In the genomic region with DNA sequence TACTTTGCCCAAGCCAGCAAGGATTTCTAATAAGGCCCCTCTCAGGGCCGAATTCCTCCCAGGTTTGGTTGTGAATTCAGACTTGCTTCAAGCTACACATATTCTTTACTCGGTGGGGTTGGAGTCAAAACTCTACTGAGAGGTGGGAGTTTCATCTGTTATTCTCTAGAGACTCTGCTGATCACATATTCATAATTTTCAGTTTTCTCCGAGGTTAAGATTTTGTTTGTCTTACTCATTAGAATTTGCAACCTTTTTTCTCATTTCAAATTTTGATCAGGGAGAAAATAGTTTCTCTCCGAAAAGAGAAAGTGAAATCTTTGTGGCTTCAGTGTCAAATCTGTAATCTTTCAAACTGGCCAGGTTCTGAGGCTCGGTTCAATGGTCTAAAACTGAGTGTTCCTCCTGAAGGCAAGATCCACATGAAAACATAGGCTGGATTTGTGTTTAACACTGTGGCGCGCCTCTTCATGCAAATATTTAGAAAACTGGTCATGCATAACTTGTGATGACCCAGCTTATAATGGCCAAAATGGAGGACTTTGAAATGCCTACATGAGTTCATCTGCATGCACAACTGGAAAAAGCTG, we compare ENCODE assay signal across 13 cellular contexts. TPM values are rescaled to one million over a fixed set of nuclear protein-coding genes. Genes with fewer than 3 reads are reported as not detected.
DNase-seq lines count a peak whose midpoint lies in the region; ATAC-seq and TF ChIP-seq lines count a peak whose summit lies in the region.
"Had no signal": no experiment of that assay in that cellular context is flagged by ENCODE, and none has a peak within 500 bp of the region (broad histone marks: within the 10 kb centered on the region; RNA-seq: fewer than 3 reads in every experiment).

No MANE protein-coding gene starts in this region.

- no peak for DNase-seq in foreskin keratinocyte
- no peak for DNase-seq in stimulated activated CD4-positive, alpha-beta T cell treated with anti-CD3 and anti-CD28 coated beads, Interleukin-4, amount 100 ng/mL, for 24 hours
- no peak for DNase-seq in hippocampal formation (lab: John Stamatoyannopoulos, UW)
- DNase-seq in AML-193 (lab: John Stamatoyannopoulos, UW) = no peak
- DNase-seq: cerebellar nuclear complex, H9, NCI-H2081 treated with DMSO at 0.1 percent for 48 hours, right lobe of liver had no signal

- ATAC-seq in GM18907 (IDR thresholded peaks at IDR 0.05; ENCODE audit: unreplicated experiment) (peak; percentile 81), HG03095 (IDR thresholded peaks at IDR 0.05; ENCODE audit: unreplicated experiment) (peak; percentile 65), foreskin keratinocyte (no peak)
- ATAC-seq in activated T-helper 17 cell treated with anti-CD3 and anti-CD28 coated beads, Interleukin-2, amount 50 U/mL, for 72 hours (replicated peaks) = peak; percentile 78

- H3K27me3 ChIP-seq in ACC112 (ENCODE audit: insufficient read depth, low read length) (no peaks in the 10 kb centered on the region), foreskin keratinocyte (no peaks in the 10 kb centered on the region)
- H3K27me3 ChIP-seq: right lobe of liver had no signal

- H3K4me3 Mint-ChIP-seq in activated T-helper 17 cell treated with anti-CD3 and anti-CD28 coated beads, Interleukin-2, amount 50 U/mL, for 72 hours = peak overlapping the region; percentile 20
- H3K4me3 Mint-ChIP-seq: H9 had no signal

- no peaks in the 10 kb centered on the region for H3K36me3 ChIP-seq in ACC112 (ENCODE audit: insufficient read depth, low read length)
- H3K36me3 ChIP-seq: right lobe of liver had no signal

- peaks cover 5% of the 10 kb centered on the region for H3K4me1 Mint-ChIP-seq in activated T-helper 17 cell treated with anti-CD3 and anti-CD28 coated beads, Interleukin-2, amount 50 U/mL, for 72 hours

- no peak overlapping the region for H3K27ac ChIP-seq in ACC112 (ENCODE audit: low read depth, low read length)
- no peak overlapping the region for H3K27ac ChIP-seq in foreskin keratinocyte
- H3K27ac ChIP-seq: C4-2B had no signal

- H3K9me3 Mint-ChIP-seq in activated T-helper 17 cell treated with anti-CD3 and anti-CD28 coated beads, Interleukin-2, amount 50 U/mL, for 72 hours = no peaks in the 10 kb centered on the region
- H3K9me3 Mint-ChIP-seq: H9 had no signal

- no peak for TF ChIP-seq CTCF in foreskin keratinocyte (conservative IDR thresholded peaks at IDR 0.05)

- no peaks in the 10 kb centered on the region for H3K36me3 Mint-ChIP-seq in activated T-helper 17 cell treated with anti-CD3 and anti-CD28 coated beads, Interleukin-2, amount 50 U/mL, for 72 hours (ENCODE audit: low read depth)

- H3K27ac Mint-ChIP-seq in activated T-helper 17 cell treated with anti-CD3 and anti-CD28 coated beads, Interleukin-2, amount 50 U/mL, for 72 hours = no peak overlapping the region

- H3K27me3 Mint-ChIP-seq in activated T-helper 17 cell treated with anti-CD3 and anti-CD28 coated beads, Interleukin-2, amount 50 U/mL, for 72 hours = peaks cover 9% of the 10 kb centered on the region

- peak overlapping the region; percentile 72 for H2AFZ ChIP-seq in ACC112 (ENCODE audit: low read length, unreplicated experiment)

- H3K4me3 ChIP-seq in ACC112 (ENCODE audit: low read depth, low read length) = no peak overlapping the region
- H3K4me3 ChIP-seq: right lobe of liver had no signal

- H3K4me1 ChIP-seq in ACC112 (ENCODE audit: control insufficient read depth, insufficient read depth, low read length, unreplicated experiment) (peaks cover 19% of the 10 kb centered on the region), foreskin keratinocyte (peaks cover 14% of the 10 kb centered on the region)

- no peaks in the 10 kb centered on the region for H3K79me2 ChIP-seq in ACC112 (ENCODE audit: control insufficient read depth, insufficient read depth, low read length, unreplicated experiment)

RNA-seq across cellular contexts. Expression of gene GSTP1, which starts 21.5 kb away (rescaled TPM):
- 100 to 1,000 TPM; 187 to 394 TPM for total RNA-seq in activated T-helper 17 cell treated with anti-CD3 and anti-CD28 coated beads, Interleukin-2, amount 50 U/mL, for 72 hours
- total RNA-seq in foreskin keratinocyte = 1,696 and 1,959 TPM in 2 replicates
- polyA plus RNA-seq in foreskin keratinocyte = 2,595 and 2,779 TPM in 2 replicates

RNA-seq across cellular contexts. Expression of gene CABP2, which starts 38.8 kb away (rescaled TPM):
- not detected for total RNA-seq in activated T-helper 17 cell treated with anti-CD3 and anti-CD28 coated beads, Interleukin-2, amount 50 U/mL, for 72 hours
- not detected in 2 replicates for total RNA-seq in foreskin keratinocyte
- polyA plus RNA-seq in foreskin keratinocyte = not detected in 2 replicates
- total RNA-seq: H9, right lobe of liver had no signal

RNA-seq across cellular contexts. Expression of gene NDUFV1, which starts 44.7 kb away (rescaled TPM):
- 100 to 1,000 TPM; 160 to 238 TPM for total RNA-seq in activated T-helper 17 cell treated with anti-CD3 and anti-CD28 coated beads, Interleukin-2, amount 50 U/mL, for 72 hours
- total RNA-seq in foreskin keratinocyte = 164 and 179 TPM in 2 replicates
- 160 and 169 TPM in 2 replicates for polyA plus RNA-seq in foreskin keratinocyte

RNA-seq across cellular contexts. Expression of gene CDK2AP2, which starts 54.1 kb away (rescaled TPM):
- total RNA-seq in activated T-helper 17 cell treated with anti-CD3 and anti-CD28 coated beads, Interleukin-2, amount 50 U/mL, for 72 hours = 10 to 100 TPM; 65.0 to 71.7 TPM
- total RNA-seq in foreskin keratinocyte = 40.8 and 43.4 TPM in 2 replicates
- 67.5 and 73.5 TPM in 2 replicates for polyA plus RNA-seq in foreskin keratinocyte

RNA-seq across cellular contexts. Expression of gene PITPNM1, which starts 56.9 kb away (rescaled TPM):
- 100 to 1,000 TPM in 1 of 2 donors, 10 to 100 TPM in 1; 97.9 to 111 TPM for total RNA-seq in activated T-helper 17 cell treated with anti-CD3 and anti-CD28 coated beads, Interleukin-2, amount 50 U/mL, for 72 hours
- 27.7 and 29.0 TPM in 2 replicates for total RNA-seq in foreskin keratinocyte
- polyA plus RNA-seq in foreskin keratinocyte = 18.0 and 18.9 TPM in 2 replicates
